1 cellular context compared by ENCODE assay signal in the genomic region with DNA sequence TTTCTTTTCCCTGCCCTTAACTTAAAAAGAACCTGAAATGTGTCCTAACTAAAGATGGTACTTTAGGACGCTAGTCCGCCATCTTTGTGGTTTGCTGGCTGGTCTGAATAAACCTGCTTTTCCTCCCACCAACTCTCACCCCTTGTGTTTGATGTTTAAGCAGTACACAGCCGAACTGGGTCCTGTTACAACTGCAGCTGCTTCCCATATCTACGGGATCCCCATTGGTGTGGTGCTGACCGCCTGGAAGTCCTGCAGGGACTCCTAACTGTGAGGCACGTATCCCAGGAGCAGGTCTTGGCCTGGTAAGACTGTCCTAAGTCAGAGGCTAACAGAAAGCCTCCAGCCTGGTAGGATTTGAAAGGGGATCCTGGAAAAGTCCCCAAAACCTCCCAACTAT.
TF ChIP-seq lines count a peak whose summit lies in the region.

No MANE protein-coding gene starts in this region.

TF ChIP-seq in GM23338, 12 proteins besides CTCF, POLR2A, EP300 and RAD21 (continued from another document):
- TF ChIP-seq, protein P1, sequence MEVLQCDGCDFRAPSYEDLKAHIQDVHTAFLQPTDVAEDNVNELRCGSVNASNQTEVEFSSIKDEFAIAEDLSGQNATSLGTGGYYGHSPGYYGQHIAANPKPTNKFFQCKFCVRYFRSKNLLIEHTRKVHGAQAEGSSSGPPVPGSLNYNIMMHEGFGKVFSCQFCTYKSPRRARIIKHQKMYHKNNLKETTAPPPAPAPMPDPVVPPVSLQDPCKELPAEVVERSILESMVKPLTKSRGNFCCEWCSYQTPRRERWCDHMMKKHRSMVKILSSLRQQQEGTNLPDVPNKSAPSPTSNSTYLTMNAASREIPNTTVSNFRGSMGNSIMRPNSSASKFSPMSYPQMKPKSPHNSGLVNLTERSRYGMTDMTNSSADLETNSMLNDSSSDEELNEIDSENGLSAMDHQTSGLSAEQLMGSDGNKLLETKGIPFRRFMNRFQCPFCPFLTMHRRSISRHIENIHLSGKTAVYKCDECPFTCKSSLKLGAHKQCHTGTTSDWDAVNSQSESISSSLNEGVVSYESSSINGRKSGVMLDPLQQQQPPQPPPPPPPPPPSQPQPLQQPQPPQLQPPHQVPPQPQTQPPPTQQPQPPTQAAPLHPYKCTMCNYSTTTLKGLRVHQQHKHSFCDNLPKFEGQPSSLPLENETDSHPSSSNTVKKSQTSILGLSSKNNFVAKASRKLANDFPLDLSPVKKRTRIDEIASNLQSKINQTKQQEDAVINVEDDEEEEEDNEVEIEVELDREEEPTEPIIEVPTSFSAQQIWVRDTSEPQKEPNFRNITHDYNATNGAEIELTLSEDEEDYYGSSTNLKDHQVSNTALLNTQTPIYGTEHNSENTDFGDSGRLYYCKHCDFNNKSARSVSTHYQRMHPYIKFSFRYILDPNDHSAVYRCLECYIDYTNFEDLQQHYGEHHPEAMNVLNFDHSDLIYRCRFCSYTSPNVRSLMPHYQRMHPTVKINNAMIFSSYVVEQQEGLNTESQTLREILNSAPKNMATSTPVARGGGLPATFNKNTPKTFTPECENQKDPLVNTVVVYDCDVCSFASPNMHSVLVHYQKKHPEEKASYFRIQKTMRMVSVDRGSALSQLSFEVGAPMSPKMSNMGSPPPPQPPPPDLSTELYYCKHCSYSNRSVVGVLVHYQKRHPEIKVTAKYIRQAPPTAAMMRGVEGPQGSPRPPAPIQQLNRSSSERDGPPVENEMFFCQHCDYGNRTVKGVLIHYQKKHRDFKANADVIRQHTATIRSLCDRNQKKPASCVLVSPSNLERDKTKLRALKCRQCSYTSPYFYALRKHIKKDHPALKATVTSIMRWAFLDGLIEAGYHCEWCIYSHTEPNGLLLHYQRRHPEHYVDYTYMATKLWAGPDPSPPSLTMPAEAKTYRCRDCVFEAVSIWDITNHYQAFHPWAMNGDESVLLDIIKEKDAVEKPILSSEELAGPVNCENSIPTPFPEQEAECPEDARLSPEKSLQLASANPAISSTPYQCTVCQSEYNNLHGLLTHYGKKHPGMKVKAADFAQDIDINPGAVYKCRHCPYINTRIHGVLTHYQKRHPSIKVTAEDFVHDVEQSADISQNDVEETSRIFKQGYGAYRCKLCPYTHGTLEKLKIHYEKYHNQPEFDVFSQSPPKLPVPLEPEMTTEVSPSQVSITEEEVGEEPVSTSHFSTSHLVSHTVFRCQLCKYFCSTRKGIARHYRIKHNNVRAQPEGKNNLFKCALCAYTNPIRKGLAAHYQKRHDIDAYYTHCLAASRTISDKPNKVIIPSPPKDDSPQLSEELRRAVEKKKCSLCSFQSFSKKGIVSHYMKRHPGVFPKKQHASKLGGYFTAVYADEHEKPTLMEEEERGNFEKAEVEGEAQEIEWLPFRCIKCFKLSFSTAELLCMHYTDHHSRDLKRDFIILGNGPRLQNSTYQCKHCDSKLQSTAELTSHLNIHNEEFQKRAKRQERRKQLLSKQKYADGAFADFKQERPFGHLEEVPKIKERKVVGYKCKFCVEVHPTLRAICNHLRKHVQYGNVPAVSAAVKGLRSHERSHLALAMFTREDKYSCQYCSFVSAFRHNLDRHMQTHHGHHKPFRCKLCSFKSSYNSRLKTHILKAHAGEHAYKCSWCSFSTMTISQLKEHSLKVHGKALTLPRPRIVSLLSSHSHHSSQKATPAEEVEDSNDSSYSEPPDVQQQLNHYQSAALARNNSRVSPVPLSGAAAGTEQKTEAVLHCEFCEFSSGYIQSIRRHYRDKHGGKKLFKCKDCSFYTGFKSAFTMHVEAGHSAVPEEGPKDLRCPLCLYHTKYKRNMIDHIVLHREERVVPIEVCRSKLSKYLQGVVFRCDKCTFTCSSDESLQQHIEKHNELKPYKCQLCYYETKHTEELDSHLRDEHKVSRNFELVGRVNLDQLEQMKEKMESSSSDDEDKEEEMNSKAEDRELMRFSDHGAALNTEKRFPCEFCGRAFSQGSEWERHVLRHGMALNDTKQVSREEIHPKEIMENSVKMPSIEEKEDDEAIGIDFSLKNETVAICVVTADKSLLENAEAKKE (CRISPR knock-in tag; IDR thresholded peaks at IDR 0.05) = no peak
- TF ChIP-seq ZNF114 (CRISPR knock-in tag; IDR thresholded peaks at IDR 0.05) = no peak
- TF ChIP-seq STAT1 (IDR thresholded peaks at IDR 0.05; ENCODE audit: unreplicated experiment) = no peak
- TF ChIP-seq NANOG (IDR thresholded peaks at IDR 0.05; ENCODE audit: borderline replicate concordance) = no peak
- TF ChIP-seq JUNB (IDR thresholded peaks at IDR 0.05; ENCODE audit: unreplicated experiment) = no peak
- no peak for TF ChIP-seq POLR2AphosphoS5 (IDR thresholded peaks at IDR 0.05; ENCODE audit: low read depth)
